9 cellular contexts compared by ENCODE assay signal in the genomic region with DNA sequence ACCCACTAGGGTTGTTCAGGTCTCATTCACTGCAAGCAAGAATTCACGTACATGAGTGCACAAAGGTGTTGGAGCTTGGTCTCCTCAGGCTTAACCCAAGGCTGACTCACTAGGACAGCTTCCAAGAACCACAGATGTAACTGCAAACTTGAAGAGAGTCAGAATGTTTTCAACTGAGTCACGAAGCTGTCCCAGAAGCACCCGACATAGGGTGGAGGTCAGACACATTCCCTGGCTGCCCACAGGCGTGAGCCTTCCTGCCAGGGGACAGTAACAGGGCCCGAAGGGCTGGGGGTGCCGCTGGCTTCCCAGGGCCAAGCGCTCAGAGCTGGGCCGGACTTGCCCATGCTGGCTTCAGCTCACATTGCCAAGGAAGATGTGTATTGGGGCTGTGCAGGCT. TPM values are rescaled to one million over a fixed set of nuclear protein-coding genes. Genes with fewer than 3 reads are reported as not detected.
DNase-seq lines count a peak whose midpoint lies in the region; TF ChIP-seq lines count a peak whose summit lies in the region.
"Had no signal": no experiment of that assay in that cellular context is flagged by ENCODE, and none has a peak within 500 bp of the region (broad histone marks: within the 10 kb centered on the region; RNA-seq: fewer than 3 reads in every experiment).

No MANE protein-coding gene starts in this region.

- no peaks in the 10 kb centered on the region for H3K9me3 ChIP-seq in sigmoid colon

- no peak for TF ChIP-seq EP300 in sigmoid colon (IDR thresholded peaks at IDR 0.05)

- TF ChIP-seq POLR2A in sigmoid colon (IDR thresholded peaks at IDR 0.05) = no peak

- TF ChIP-seq CTCF in sigmoid colon (IDR thresholded peaks at IDR 0.05) = no peak

- peaks cover 0 to 16% (median 13%) of the 10 kb centered on the region in 4 donors for H3K4me1 ChIP-seq in sigmoid colon

- intact Hi-C loops in sigmoid colon (cut with DNase I) = no loop called here

- H3K36me3 ChIP-seq in sigmoid colon = peaks cover 0 to 32% (median under 1%) of the 10 kb centered on the region in 4 donors

- in situ Hi-C loops in KBM-7 (cut with MboI; ENCODE audit: low pct_unique_long_range_greater_than_20kb, low sequenced_read_pairs) = no loop called here

- H3K4me3 ChIP-seq in sigmoid colon = no peak overlapping the region

- peak overlapping the region in 3 of 4 donors; percentile 0 to 57 (median 50) for H3K27ac ChIP-seq in sigmoid colon

- no peaks in the 10 kb centered on the region for H3K27me3 ChIP-seq in sigmoid colon

- 84 to 87% methylated on average over 8 of the region's 8 CpGs for WGBS in sigmoid colon, 2 donors

- DNase-seq in GM04503 (ENCODE audit: low read depth) = peak; percentile 94
- peak; percentile 16 to 75 for DNase-seq in SW 1271 (lab: John Stamatoyannopoulos, UW)
- DNase-seq in fibroblast of the conjunctiva (ENCODE audit: low read depth) = peak; percentile 77
- DNase-seq in sigmoid colon = no peak
- DNase-seq in KBM-7 = no peak
- DNase-seq in NCI-H2081 treated with DMSO at 0.1 percent for 48 hours (lab: John Stamatoyannopoulos, UW) = no peak
- no peak for DNase-seq in hypothalamus (lab: John Stamatoyannopoulos, UW)
- no peak for DNase-seq in DMS153 treated with DMSO at 0.1 percent for 48 hours (lab: John Stamatoyannopoulos, UW; ENCODE audit: unreplicated experiment)

RNA-seq across cellular contexts. Expression of a gene that starts 14.1 kb away (rescaled TPM):
- total RNA-seq in sigmoid colon = 10 to 100 TPM; 12.5 to 18.8 (median 17.3) TPM
- polyA plus RNA-seq in sigmoid colon = 10 to 100 TPM in 2 of 3 donors, 1 to 10 TPM in 1; 8.6 to 15.5 (median 10.2) TPM

RNA-seq across cellular contexts. Expression of a gene that starts 39.3 kb away (rescaled TPM):
- total RNA-seq in sigmoid colon = under 1 TPM in 1 of 4 donors, not detected in 3; 0.33 TPM
- not detected for polyA plus RNA-seq in sigmoid colon
- total RNA-seq: H1 had no signal
- polyA plus RNA-seq: H1 had no signal

RNA-seq across cellular contexts. Expression of a gene that starts 52.3 kb away (rescaled TPM):
- total RNA-seq in sigmoid colon = 1 to 10 TPM in 3 of 4 donors, under 1 TPM in 1; 0.71 to 3.0 (median 1.6) TPM
- under 1 TPM in 1 of 3 donors, not detected in 2; 0.85 TPM for polyA plus RNA-seq in sigmoid colon

Comparison
In these comparisons a context has a peak if more than half of its experiments do, and no peak if none do; other contexts are left out.
1. DNase-seq: peak in GM04503 (single experiment), SW 1271 (2 of 2) and fibroblast of the conjunctiva (single experiment); none in sigmoid colon (single experiment), KBM-7 (single experiment), NCI-H2081 treated with DMSO at 0.1 percent for 48 hours (single experiment), hypothalamus (0 of 51) and DMS153 treated with DMSO at 0.1 percent for 48 hours (single experiment).